21 cellular contexts compared by ENCODE assay signal in genomic region chr2:62941413-62941812, GRCh38.
DNase-seq lines count a peak whose midpoint lies in the region; ATAC-seq, FAIRE-seq and TF ChIP-seq lines count a peak whose summit lies in the region.
"Had no signal": no experiment of that assay in that cellular context is flagged by ENCODE, and none has a peak within 500 bp of the region (broad histone marks: within the 10 kb centered on the region; RNA-seq: fewer than 3 reads in every experiment).

No MANE protein-coding gene starts in this region.

- no peak for TF ChIP-seq EP300 in A549 (IDR thresholded peaks at IDR 0.05)

- H3K9me3 ChIP-seq in A549, result no peaks in the 10 kb centered on the region
- H3K9me3 ChIP-seq in HEK293 (ENCODE audit: control insufficient read depth, insufficient read depth, low read depth, low read length), result no peaks in the 10 kb centered on the region
- H3K9me3 ChIP-seq in OCI-LY3 (ENCODE audit: insufficient read depth, low read length), result no peaks in the 10 kb centered on the region
- no peaks in the 10 kb centered on the region for H3K9me3 ChIP-seq in osteoblast (ENCODE audit: low read depth, low read length)
- H3K9me3 ChIP-seq: heart right ventricle had no signal

- no peaks in the 10 kb centered on the region for H4K20me1 ChIP-seq in OCI-LY3 (ENCODE audit: insufficient read depth, low read length)
- H4K20me1 ChIP-seq in osteoblast (ENCODE audit: insufficient read depth, low read length), result peaks cover 2% of the 10 kb centered on the region

- POLR2A ChIA-PET in A549 (lab: Yijun Ruan, JAX) (no interaction called here), HEK293 (lab: Yijun Ruan, JAX) (interaction anchor here (0.5 kb wide), 1 partner anchor 119 kb away, joined by 3 read pairs; no protein-coding TSS in a partner anchor), RWPE1 (lab: Yijun Ruan, JAX; ENCODE audit: low non-redundant PET) (no interaction called here)

- FAIRE-seq in A549 (lab: Jason Lieb, UNC), result peak; percentile 23
- peak; percentile 45 for FAIRE-seq in endometrium (lab: Jason Lieb, UNC)
- FAIRE-seq: urothelium cell line had no signal

- H3K4me3 ChIP-seq in A549 (no peak overlapping the region), HEK293 (ENCODE audit: low read depth, low read length) (no peak overlapping the region), OCI-LY3 (ENCODE audit: low read length) (no peak overlapping the region), osteoblast (ENCODE audit: insufficient read depth, low read length) (no peak overlapping the region)
- H3K4me3 ChIP-seq: GM23248, heart right ventricle had no signal

- no peak for TF ChIP-seq CTCF in A549 (IDR thresholded peaks at IDR 0.05)
- no peak for TF ChIP-seq CTCF in HEK293 (tag by site-specific recombination; IDR thresholded peaks at IDR 0.05)
- TF ChIP-seq CTCF in OCI-LY3 (IDR thresholded peaks at IDR 0.05; ENCODE audit: low read depth, low read length), result peak; percentile 39
- no peak for TF ChIP-seq CTCF in osteoblast (IDR thresholded peaks at IDR 0.05; ENCODE audit: extremely low read depth, low read depth, low read length)
- no peak for TF ChIP-seq CTCF in RWPE1 (conservative IDR thresholded peaks at IDR 0.05; ENCODE audit: low read depth)

- H3K4me2 ChIP-seq in A549 (no peak overlapping the region), OCI-LY3 (ENCODE audit: low read length) (no peak overlapping the region), osteoblast (ENCODE audit: insufficient read depth, low read length) (no peak overlapping the region)

- DNase-seq in A549 (ENCODE audit: low read depth in 1 of 2, low spot score in 1 of 2), result no peak
- DNase-seq in posterior cingulate gyrus, result no peak
- DNase-seq in osteoblast (ENCODE audit: insufficient read length, low spot score, missing footprints), result no peak
- DNase-seq in RWPE1 (ENCODE audit: low spot score), result no peak
- DNase-seq: activated CD4-positive, alpha-beta T cell treated with anti-CD3 and anti-CD28 coated beads for 36 hours; activated naive CD4-positive, alpha-beta T cell treated with anti-CD3 and anti-CD28 coated beads, Interleukin-2, amount 10 ng/mL, durations not matched to agents 7 days and 5 days; activated T-cell treated with anti-CD3 and anti-CD28 coated beads, Interleukin-2, amount 50 U/mL, for 48 hours; CD4-positive, alpha-beta T cell; DMS79 treated with DMSO at 0.1 percent for 48 hours; GM23248; heart right ventricle; mesendoderm; NCI-H146 had no signal

- H3K27me3 ChIP-seq in OCI-LY3 (ENCODE audit: low read depth, low read length) (no peaks in the 10 kb centered on the region), osteoblast (ENCODE audit: insufficient read depth, low read length) (no peaks in the 10 kb centered on the region)
- H3K27me3 ChIP-seq: heart right ventricle had no signal

- no peak for TF ChIP-seq POLR2A in A549 (IDR thresholded peaks at IDR 0.05; ENCODE audit: low read length)

- H3K4me1 ChIP-seq in A549 (no peaks in the 10 kb centered on the region), HEK293 (ENCODE audit: control insufficient read depth, insufficient read depth, low read length) (no peaks in the 10 kb centered on the region), OCI-LY3 (ENCODE audit: low read length) (peaks cover 5% of the 10 kb centered on the region), osteoblast (ENCODE audit: insufficient read depth, low read length) (peaks cover 16% of the 10 kb centered on the region)
- H3K4me1 ChIP-seq: heart right ventricle, parathyroid adenoma had no signal

- CTCF ChIA-PET in A549 (lab: Yijun Ruan, JAX), result no interaction called here
- CTCF ChIA-PET in HEK293 (lab: Yijun Ruan, JAX), result interaction anchor here (1.0 kb wide), 1 partner anchor 248 kb away, joined by 3 read pairs; no protein-coding TSS in a partner anchor
- CTCF ChIA-PET in RWPE1 (lab: Yijun Ruan, JAX), result interaction anchor here (0.5 kb wide), 1 partner anchor 80 kb away, joined by 3 read pairs; no protein-coding TSS in a partner anchor

- no peaks in the 10 kb centered on the region for H3K79me2 ChIP-seq in OCI-LY3 (ENCODE audit: low read length)
- no peaks in the 10 kb centered on the region for H3K79me2 ChIP-seq in osteoblast (ENCODE audit: insufficient read depth, low read length)
- H3K79me2 ChIP-seq: parathyroid adenoma had no signal

- 88% methylated on average over 2 of the region's 2 CpGs for WGBS in A549 (ENCODE audit: missing lambda C conversion rate)

- H3K36me3 ChIP-seq in HEK293 (ENCODE audit: control insufficient read depth in 2 of 2, insufficient read depth in 1 of 2, low read length in 2 of 2) (no peaks in the 10 kb centered on the region; a peak in 1 of 3 replicates), OCI-LY3 (replicated peaks; ENCODE audit: low read depth, low read length) (no peaks in the 10 kb centered on the region), osteoblast (ENCODE audit: insufficient read depth, low read length) (no peaks in the 10 kb centered on the region)

- H2AFZ ChIP-seq in OCI-LY3 (ENCODE audit: low read depth, low read length), result no peak overlapping the region
- H2AFZ ChIP-seq in osteoblast (ENCODE audit: low read length), result no peak overlapping the region
- H2AFZ ChIP-seq: GM23248, parathyroid adenoma had no signal

- H3K9ac ChIP-seq in OCI-LY3 (ENCODE audit: low read length), result no peak overlapping the region
- H3K9ac ChIP-seq: GM23248, parathyroid adenoma had no signal

- no peak for ATAC-seq in A549
- no peak for ATAC-seq in GM21737 (IDR thresholded peaks at IDR 0.05; ENCODE audit: unreplicated experiment)
- ATAC-seq: activated CD4-positive, alpha-beta T cell treated with anti-CD3 and anti-CD28 coated beads for 36 hours; heart right ventricle; natural killer cell treated with Interleukin-12 subunit alpha and Interleukin-12 subunit beta and Interleukin-15 and Interleukin-18, amount 100 ng/mL, for 72 hours; sciatic nerve had no signal

- H3K27ac ChIP-seq in A549 (no peak overlapping the region), HEK293 (ENCODE audit: extremely low read depth, low read depth, low read length) (no peak overlapping the region), OCI-LY3 (ENCODE audit: low read length) (no peak overlapping the region), osteoblast (ENCODE audit: low read depth, low read length) (no peak overlapping the region), RWPE1 (no peak overlapping the region)
- H3K27ac ChIP-seq: heart right ventricle, parathyroid adenoma had no signal

- intact Hi-C loops in posterior cingulate gyrus (cut with DNase I), result no loop called here

- 0 out of 5 replicates have a peak, but pooled peaks of 1 of the 2 experiments have one; percentile 9 for TF ChIP-seq RAD21 in A549 (conservative IDR thresholded peaks at IDR 0.05 in 1 of 2, IDR thresholded peaks at IDR 0.05 in 1 of 2)

TF ChIP-seq in A549, 52 proteins besides CTCF, POLR2A, EP300 and RAD21:
- TF ChIP-seq HOXB5 (CRISPR knock-in tag; IDR thresholded peaks at IDR 0.05), result no peak
- no peak for TF ChIP-seq CHD2 (IDR thresholded peaks at IDR 0.05; ENCODE audit: low read length, partially characterized antibody)
- no peak for TF ChIP-seq FOXS1 (CRISPR knock-in tag; IDR thresholded peaks at IDR 0.05)
- no peak for TF ChIP-seq NPAS2 (CRISPR knock-in tag; IDR thresholded peaks at IDR 0.05; ENCODE audit: borderline replicate concordance)
- no peak for TF ChIP-seq ZC3H11A (IDR thresholded peaks at IDR 0.05)
- no peak for TF ChIP-seq KDM1A (IDR thresholded peaks at IDR 0.05; ENCODE audit: low read depth)
- no peak for TF ChIP-seq ELK1 (IDR thresholded peaks at IDR 0.05; ENCODE audit: low read depth, low read length)
- no peak for TF ChIP-seq RCOR1 (IDR thresholded peaks at IDR 0.05; ENCODE audit: low read depth, low read length)
- TF ChIP-seq CBX8 (IDR thresholded peaks at IDR 0.05), result no peak
- TF ChIP-seq SMC3 (IDR thresholded peaks at IDR 0.05), result no peak
TF ChIP-seq in A549: peak in this region for 0.

TF ChIP-seq in HEK293, 187 proteins besides CTCF, POLR2A, EP300 and RAD21:
- TF ChIP-seq ZNF654 (tag by site-specific recombination; IDR thresholded peaks at IDR 0.05; ENCODE audit: low read depth) (0 out of 2 replicates have a peak, but pooled peaks have one; percentile 19), KLF7 (tag by site-specific recombination; IDR thresholded peaks at IDR 0.05; ENCODE audit: borderline replicate concordance) (no peak), ZNF266 (tag by site-specific recombination; IDR thresholded peaks at IDR 0.05; ENCODE audit: low read depth) (no peak)
